In genomic region chr2:26840937-26841610, GRCh38 we compare ENCODE assay signal across 9 cellular contexts. TPM values are rescaled to one million over a fixed set of nuclear protein-coding genes. Genes with fewer than 3 reads are reported as not detected.
DNase-seq lines count a peak whose midpoint lies in the region; ATAC-seq and TF ChIP-seq lines count a peak whose summit lies in the region.
"Had no signal": no experiment of that assay in that cellular context is flagged by ENCODE, and none has a peak within 500 bp of the region (broad histone marks: within the 10 kb centered on the region; RNA-seq: fewer than 3 reads in every experiment).

No MANE protein-coding gene starts in this region.

- CTCF ChIA-PET in BJ (lab: Yijun Ruan, JAX) = interaction anchor here (1.3 to 7.2 kb wide), 2 partner anchors 100 to 121 kb away, joined by 3 to 154 read pairs; no protein-coding TSS in a partner anchor

- no peak overlapping the region for H3K27ac ChIP-seq in ovary

- DNase-seq in BJ (ENCODE audit: low read depth) (no peak), OCI-M1 (lab: John Stamatoyannopoulos, UW) (peak; percentile 41), fibroblast of the aortic adventitia (ENCODE audit: low read depth) (no peak), ovary (no peak), GM10266 (ENCODE audit: extremely low spot score) (no peak)
- DNase-seq: activated naive CD4-positive, alpha-beta T cell treated with anti-CD3 and anti-CD28 coated beads, Interleukin-2, amount 10 ng/mL, durations not matched to agents 7 days and 5 days; stimulated activated CD4-positive, alpha-beta T cell treated with anti-CD3 and anti-CD28 coated beads, Interleukin-15, amount 100 ng/mL, for 24 hours had no signal

- H3K9me3 ChIP-seq in ovary = no peaks in the 10 kb centered on the region

- H3K4me3 ChIP-seq in BJ (ENCODE audit: low read depth, low read length) (no peak overlapping the region), fibroblast of the aortic adventitia (ENCODE audit: low read depth, low read length) (no peak overlapping the region), ovary (no peak overlapping the region)

- intact Hi-C loops in ovary (cut with DNase I) = loop anchor here (10.0 kb wide), 4 partner anchors 84 to 464 kb away; partner anchors contain the start of genes TRIM54 (in 2 of the 4) and UCN (in 1 of the 4)

- no peaks in the 10 kb centered on the region for H3K36me3 ChIP-seq in BJ (ENCODE audit: control insufficient read depth, insufficient read depth, low read length)
- H3K36me3 ChIP-seq in ovary = no peaks in the 10 kb centered on the region

- no peak for TF ChIP-seq POLR2A in ovary (IDR thresholded peaks at IDR 0.05)

- WGBS in ovary, 3 donors = 87 to 95% (median 87%) methylated on average over 4 of the region's 4 CpGs

- no peaks in the 10 kb centered on the region for H3K4me1 ChIP-seq in ovary (ENCODE audit: insufficient read depth)

- POLR2A ChIA-PET in BJ (lab: Charles Lee) = no interaction called here

- TF ChIP-seq CTCF in BJ (IDR thresholded peaks at IDR 0.05; ENCODE audit: insufficient read depth, low read depth, low read length) = peak; percentile 13; the same call in 1 of the 2 replicates
- TF ChIP-seq CTCF in GM12873 (IDR thresholded peaks at IDR 0.05; ENCODE audit: insufficient read depth, low read depth, low read length, missing control alignments) = peak; percentile 37
- TF ChIP-seq CTCF in fibroblast of the aortic adventitia (IDR thresholded peaks at IDR 0.05; ENCODE audit: insufficient read depth, low read length) = peak; percentile 8
- TF ChIP-seq CTCF in ovary (IDR thresholded peaks at IDR 0.05) = no peak
- TF ChIP-seq CTCF in GM10266 (IDR thresholded peaks at IDR 0.05; ENCODE audit: control insufficient read depth, insufficient read depth, low read depth, missing control alignments) = no peak

- no peak for TF ChIP-seq EP300 in ovary (IDR thresholded peaks at IDR 0.05)

- peaks cover 18% of the 10 kb centered on the region for H3K27me3 ChIP-seq in BJ (ENCODE audit: control insufficient read depth, insufficient read depth, low read length)
- no peaks in the 10 kb centered on the region for H3K27me3 ChIP-seq in ovary

- no peak for ATAC-seq in HG03159 (IDR thresholded peaks at IDR 0.05; ENCODE audit: unreplicated experiment)

RNA-seq across cellular contexts. Expression of gene DPYSL5, which starts 6.9 kb away (rescaled TPM):
- polyA plus RNA-seq in BJ (2011; rRNA removed) (not detected in 2 replicates), ovary (under 1 TPM; 0.05 to 0.16 TPM)
- not detected in 2 replicates for polyA minus RNA-seq in BJ (2011; rRNA and poly(A)+ RNA removed)
- total RNA-seq in fibroblast of the aortic adventitia (ENCODE audit: low replicate concordance) (not detected in 2 replicates), ovary (under 1 TPM in 4 of 7 donors, not detected in 3; 0.11 to 0.78 (median 0.26) TPM)

RNA-seq across cellular contexts. Expression of gene CENPA, which starts 55.2 kb away (rescaled TPM):
- polyA plus RNA-seq in BJ (2011; rRNA removed) (14.7 and 18.9 TPM in 2 replicates), ovary (1 to 10 TPM in 1 of 2 donors, under 1 TPM in 1; 0.21 to 1.4 TPM)
- 5.7 and 6.0 TPM in 2 replicates for polyA minus RNA-seq in BJ (2011; rRNA and poly(A)+ RNA removed)
- total RNA-seq in fibroblast of the aortic adventitia (ENCODE audit: low replicate concordance) (9.2 TPM in 1 of 2 replicates, not detected in the other), ovary (1 to 10 TPM in 1 of 7 donors, under 1 TPM in 2, not detected in 4; 0.56 to 1.0 (median 0.87) TPM)

Comparison
In these comparisons a context has a peak if more than half of its experiments do, and no peak if none do; other contexts are left out.
1. CTCF ChIP-seq: peak in BJ (single experiment), GM12873 (single experiment) and fibroblast of the aortic adventitia (single experiment); none in ovary (0 of 3) and GM10266 (single experiment).